ENCODE assay signal across 25 cellular contexts in genomic region chr22:20457506-20458240, GRCh38.
"Had no signal": no experiment of that assay in that cellular context is flagged by ENCODE, and none has a peak within 500 bp of the region (broad histone marks: within the 10 kb centered on the region; RNA-seq: fewer than 3 reads in every experiment).

No MANE protein-coding gene starts in this region.

- H3K9me3 ChIP-seq: gastrocnemius medialis, left lung, mucosa of descending colon, psoas muscle, stomach, thyroid gland had no signal

- H3K27me3 ChIP-seq: gastrocnemius medialis, left lung, neural progenitor cell, stomach, thyroid gland had no signal

- H3K27me3 Mint-ChIP-seq: effector memory CD8-positive, alpha-beta T cell; naive B cell; natural killer cell treated with Interleukin-12 subunit alpha and Interleukin-12 subunit beta and Interleukin-15 and Interleukin-18, amount 100 ng/mL, for 72 hours had no signal

- H3K4me1 ChIP-seq: thyroid gland had no signal

- DNase-seq: cortex of kidney; effector memory CD8-positive, alpha-beta T cell; erythroblast; gastrocnemius medialis; head of caudate nucleus; left cardiac atrium; left lung; mesenchymal stem cell; mucosa of descending colon; naive B cell; nucleus accumbens; stimulated activated CD4-positive, alpha-beta T cell treated with anti-CD3 and anti-CD28 coated beads, Interleukin-12 subunit alpha, Interleukin-12 subunit beta, amount 100 ng/mL, for 4 hours; stimulated activated CD4-positive, alpha-beta T cell treated with anti-CD3 and anti-CD28 coated beads, Interleukin-1b, Interleukin-23, amount 100 ng/mL, for 48 hours; stimulated activated CD4-positive, alpha-beta T cell treated with anti-CD3 and anti-CD28 coated beads, Interleukin-4, amount 100 ng/mL, for 1 hour; stimulated activated CD8-positive, alpha-beta memory T cell treated with anti-CD3 and anti-CD28 coated beads, Interleukin-4, amount 100 ng/mL, for 48 hours; stimulated activated naive CD4-positive, alpha-beta T cell; stomach; thyroid gland; trophoblast cell had no signal

- H3K9me3 Mint-ChIP-seq: effector memory CD8-positive, alpha-beta T cell; mesothelial cell of epicardium; naive B cell; natural killer cell treated with Interleukin-12 subunit alpha and Interleukin-12 subunit beta and Interleukin-15 and Interleukin-18, amount 100 ng/mL, for 72 hours; neural progenitor cell had no signal

- H3K27ac Mint-ChIP-seq: natural killer cell treated with Interleukin-12 subunit alpha and Interleukin-12 subunit beta and Interleukin-15 and Interleukin-18, amount 100 ng/mL, for 72 hours had no signal

- H3K4me3 Mint-ChIP-seq: effector memory CD8-positive, alpha-beta T cell; mesothelial cell of epicardium; natural killer cell treated with Interleukin-12 subunit alpha and Interleukin-12 subunit beta and Interleukin-15 and Interleukin-18, amount 100 ng/mL, for 72 hours; neural progenitor cell had no signal

- H3K4me3 ChIP-seq: gastrocnemius medialis, left lung, mucosa of descending colon, neural progenitor cell, psoas muscle, skin epidermis, stomach, thyroid gland had no signal

- H3K36me3 Mint-ChIP-seq: natural killer cell treated with Interleukin-12 subunit alpha and Interleukin-12 subunit beta and Interleukin-15 and Interleukin-18, amount 100 ng/mL, for 72 hours had no signal

- ATAC-seq: effector memory CD8-positive, alpha-beta T cell; gastrocnemius medialis; left lung; mucosa of descending colon; natural killer cell treated with Interleukin-12 subunit alpha and Interleukin-12 subunit beta and Interleukin-15 and Interleukin-18, amount 100 ng/mL, for 72 hours; psoas muscle; right cardiac atrium had no signal

- H3K36me3 ChIP-seq: neural progenitor cell had no signal

- H3K27ac ChIP-seq: gastrocnemius medialis, left lung, neural progenitor cell, psoas muscle, stomach, thyroid gland had no signal
